ENCODE assay signal across 3 cellular contexts in genomic region chr6:152794696-152795095, GRCh38. TPM values are rescaled to one million over a fixed set of nuclear protein-coding genes. Genes with fewer than 3 reads are reported as not detected.
"Had no signal": no experiment of that assay in that cellular context is flagged by ENCODE, and none has a peak within 500 bp of the region (broad histone marks: within the 10 kb centered on the region; RNA-seq: fewer than 3 reads in every experiment).

No MANE protein-coding gene starts in this region.

- DNase-seq: GDM1, GF-D8 had no signal

RNA-seq across cellular contexts. Expression of gene VIP, which starts 44.1 kb away (rescaled TPM):
- polyA plus RNA-seq: GM12878 had no signal
